Comparison of ENCODE assay signal across 17 cellular contexts in the genomic region with DNA sequence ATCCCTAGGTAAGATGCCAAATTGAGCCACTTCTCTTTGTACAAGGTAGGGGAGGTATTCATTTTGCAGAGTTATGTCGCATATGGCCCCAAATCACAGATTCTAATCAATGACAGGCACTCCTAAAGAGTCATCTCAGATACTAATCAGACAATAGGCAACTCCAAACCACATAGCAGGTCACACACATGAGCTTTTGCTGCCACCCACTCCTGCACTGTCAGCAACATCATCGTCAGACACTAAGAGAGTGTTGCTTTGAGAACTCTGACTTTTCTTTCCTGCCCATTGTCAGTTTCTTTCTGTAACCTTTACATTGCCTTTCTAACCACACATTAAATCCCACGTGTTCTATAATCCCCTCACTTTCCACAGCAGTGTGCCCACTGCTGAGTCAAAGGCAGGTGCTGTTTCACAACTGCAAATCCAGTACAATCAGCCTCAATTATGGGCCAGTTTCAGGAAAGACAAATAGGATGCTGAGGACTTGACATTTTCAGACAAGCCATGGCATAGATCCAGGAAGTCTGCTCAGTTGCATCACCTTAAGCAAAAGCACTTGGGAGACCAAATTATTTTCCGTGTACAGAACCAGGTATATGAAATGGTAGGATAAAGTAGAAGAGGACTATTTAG. TPM values are rescaled to one million over a fixed set of nuclear protein-coding genes. Genes with fewer than 3 reads are reported as not detected.
DNase-seq lines count a peak whose midpoint lies in the region; TF ChIP-seq lines count a peak whose summit lies in the region.
"Had no signal": no experiment of that assay in that cellular context is flagged by ENCODE, and none has a peak within 500 bp of the region (broad histone marks: within the 10 kb centered on the region; RNA-seq: fewer than 3 reads in every experiment).

No MANE protein-coding gene starts in this region.

- H3K9me3 ChIP-seq in neural progenitor cell (ENCODE audit: low read depth) (no peaks in the 10 kb centered on the region), spleen (no peaks in the 10 kb centered on the region)
- H3K9me3 ChIP-seq in CD4-positive, alpha-beta memory T cell (ENCODE audit: control insufficient read depth in 1 of 2, low read length in 2 of 2), result no peaks in the 10 kb centered on the region
- H3K9me3 ChIP-seq: left ventricle myocardium inferior, sigmoid colon had no signal

- H3K79me2 ChIP-seq in neural progenitor cell (ENCODE audit: low read depth), result no peaks in the 10 kb centered on the region

- H3K9me3 Mint-ChIP-seq in activated CD4-positive, alpha-beta T cell treated with anti-CD3 and anti-CD28 coated beads, Interleukin-2, amount 10 ng/mL, durations not matched to agents 24 days and 14 days, result no peaks in the 10 kb centered on the region
- no peaks in the 10 kb centered on the region for H3K9me3 Mint-ChIP-seq in brain
- no peaks in the 10 kb centered on the region for H3K9me3 Mint-ChIP-seq in neural progenitor cell
- H3K9me3 Mint-ChIP-seq in CD4-positive, alpha-beta memory T cell, result no peaks in the 10 kb centered on the region
- no peaks in the 10 kb centered on the region for H3K9me3 Mint-ChIP-seq in chondrocyte (ENCODE audit: low read depth)
- H3K9me3 Mint-ChIP-seq: natural killer cell treated with Interleukin-12 subunit alpha and Interleukin-12 subunit beta and Interleukin-15 and Interleukin-18, amount 100 ng/mL, for 72 hours; WTC11 had no signal

- intact Hi-C loops in activated CD4-positive, alpha-beta T cell treated with anti-CD3 and anti-CD28 coated beads, Interleukin-2, amount 10 ng/mL, durations not matched to agents 24 days and 14 days (cut with micrococcal nuclease), result no loop called here
- intact Hi-C loops in CD4-positive, alpha-beta memory T cell (cut with micrococcal nuclease), result no loop called here
- intact Hi-C loops in spleen (cut with DNase I; ENCODE audit: low total_unique reads), result no loop called here

- TF ChIP-seq CTCF in brain (conservative IDR thresholded peaks at IDR 0.05), result no peak
- TF ChIP-seq CTCF in neural progenitor cell (IDR thresholded peaks at IDR 0.05), result no peak
- TF ChIP-seq CTCF in chondrocyte (IDR thresholded peaks at IDR 0.05), result no peak
- no peak for TF ChIP-seq CTCF in spleen (IDR thresholded peaks at IDR 0.05 in 8 of 11, conservative IDR thresholded peaks at IDR 0.05 in 3 of 11)

- no peaks in the 10 kb centered on the region for H3K36me3 ChIP-seq in neural progenitor cell
- no peaks in the 10 kb centered on the region for H3K36me3 ChIP-seq in CD4-positive, alpha-beta memory T cell (ENCODE audit: insufficient read depth, low read length)
- no peaks in the 10 kb centered on the region for H3K36me3 ChIP-seq in spleen
- H3K36me3 ChIP-seq: left ventricle myocardium inferior, sigmoid colon had no signal

- peaks cover 40% of the 10 kb centered on the region for H3K4me1 ChIP-seq in neural progenitor cell
- H3K4me1 ChIP-seq in CD4-positive, alpha-beta memory T cell (ENCODE audit: insufficient read depth, low read length), result no peaks in the 10 kb centered on the region
- no peaks in the 10 kb centered on the region for H3K4me1 ChIP-seq in spleen
- H3K4me1 ChIP-seq: sigmoid colon had no signal

- peaks cover 3% of the 10 kb centered on the region for H3K4me1 Mint-ChIP-seq in activated CD4-positive, alpha-beta T cell treated with anti-CD3 and anti-CD28 coated beads, Interleukin-2, amount 10 ng/mL, durations not matched to agents 24 days and 14 days
- H3K4me1 Mint-ChIP-seq in brain, result peaks cover 61% of the 10 kb centered on the region
- H3K4me1 Mint-ChIP-seq in neural progenitor cell, result peaks cover 32% of the 10 kb centered on the region
- H3K4me1 Mint-ChIP-seq in CD4-positive, alpha-beta memory T cell, result no peaks in the 10 kb centered on the region
- peaks cover 36% of the 10 kb centered on the region for H3K4me1 Mint-ChIP-seq in chondrocyte (ENCODE audit: low read depth)

- H3K27ac Mint-ChIP-seq in activated CD4-positive, alpha-beta T cell treated with anti-CD3 and anti-CD28 coated beads, Interleukin-2, amount 10 ng/mL, durations not matched to agents 24 days and 14 days, result peak overlapping the region; percentile 48
- H3K27ac Mint-ChIP-seq in brain (peak overlapping the region in 3 of 5 experiments; percentile 46 to 73 (median 47)), neural progenitor cell (no peak overlapping the region), chondrocyte (ENCODE audit: unreplicated experiment) (no peak overlapping the region)
- H3K27ac Mint-ChIP-seq in CD4-positive, alpha-beta memory T cell, result no peak overlapping the region
- H3K27ac Mint-ChIP-seq: natural killer cell treated with Interleukin-12 subunit alpha and Interleukin-12 subunit beta and Interleukin-15 and Interleukin-18, amount 100 ng/mL, for 72 hours; WTC11 had no signal

- no peak for TF ChIP-seq POLR2A in spleen (IDR thresholded peaks at IDR 0.05)

- no peaks in the 10 kb centered on the region for H4K20me1 ChIP-seq in neural progenitor cell (ENCODE audit: low read depth)

- no peak overlapping the region for H3K9ac ChIP-seq in neural progenitor cell

- DNase-seq in activated CD4-positive, alpha-beta T cell treated with anti-CD3 and anti-CD28 coated beads, Interleukin-2, amount 10 ng/mL, durations not matched to agents 24 days and 14 days, result no peak
- no peak for DNase-seq in activated CD4-positive, alpha-beta T cell treated with anti-CD3 and anti-CD28 coated beads, Interleukin-2, amount 50 U/mL, for 4 hours
- DNase-seq in NCI-H1930 (lab: John Stamatoyannopoulos, UW) (peak; percentile 27 to 58), neural progenitor cell (ENCODE audit: low spot score) (no peak), chondrocyte (ENCODE audit: low spot score) (no peak), spleen (no peak)
- no peak for DNase-seq in CD4-positive, alpha-beta memory T cell
- DNase-seq: ACHN, Calu3, hypothalamus, KG1, left ventricle myocardium inferior, NCI-H2029, sigmoid colon had no signal

- CTCF ChIA-PET in CD4-positive, alpha-beta memory T cell (lab: Charles Lee; ENCODE audit: partially characterized antibody), result no interaction called here

- H3K36me3 Mint-ChIP-seq in activated CD4-positive, alpha-beta T cell treated with anti-CD3 and anti-CD28 coated beads, Interleukin-2, amount 10 ng/mL, durations not matched to agents 24 days and 14 days (ENCODE audit: low read depth), result no peaks in the 10 kb centered on the region
- H3K36me3 Mint-ChIP-seq in brain (no peaks in the 10 kb centered on the region), neural progenitor cell (no peaks in the 10 kb centered on the region), chondrocyte (ENCODE audit: low read depth) (no peaks in the 10 kb centered on the region)
- H3K36me3 Mint-ChIP-seq in CD4-positive, alpha-beta memory T cell, result no peaks in the 10 kb centered on the region
- H3K36me3 Mint-ChIP-seq: natural killer cell treated with Interleukin-12 subunit alpha and Interleukin-12 subunit beta and Interleukin-15 and Interleukin-18, amount 100 ng/mL, for 72 hours; WTC11 had no signal

- H3K4me3 Mint-ChIP-seq in activated CD4-positive, alpha-beta T cell treated with anti-CD3 and anti-CD28 coated beads, Interleukin-2, amount 10 ng/mL, durations not matched to agents 24 days and 14 days, result no peak overlapping the region
- peak overlapping the region in 1 of 5 experiments; percentile 29 for H3K4me3 Mint-ChIP-seq in brain
- H3K4me3 Mint-ChIP-seq in neural progenitor cell, result no peak overlapping the region
- H3K4me3 Mint-ChIP-seq in CD4-positive, alpha-beta memory T cell, result no peak overlapping the region
- no peak overlapping the region for H3K4me3 Mint-ChIP-seq in chondrocyte (ENCODE audit: unreplicated experiment)
- H3K4me3 Mint-ChIP-seq: natural killer cell treated with Interleukin-12 subunit alpha and Interleukin-12 subunit beta and Interleukin-15 and Interleukin-18, amount 100 ng/mL, for 72 hours; WTC11 had no signal

- H3K27me3 ChIP-seq in neural progenitor cell (no peaks in the 10 kb centered on the region), spleen (replicated peaks in 1 of 7) (peaks cover 0 to 4% (median 0%) of the 10 kb centered on the region in 7 donors)
- H3K27me3 ChIP-seq in CD4-positive, alpha-beta memory T cell (ENCODE audit: insufficient read depth, low read length), result no peaks in the 10 kb centered on the region
- H3K27me3 ChIP-seq: sigmoid colon had no signal

- no peak overlapping the region for H2AFZ ChIP-seq in neural progenitor cell (replicated peaks)

- H3K27me3 Mint-ChIP-seq in activated CD4-positive, alpha-beta T cell treated with anti-CD3 and anti-CD28 coated beads, Interleukin-2, amount 10 ng/mL, durations not matched to agents 24 days and 14 days, result peaks cover 2% of the 10 kb centered on the region
- H3K27me3 Mint-ChIP-seq in brain (no peaks in the 10 kb centered on the region), neural progenitor cell (ENCODE audit: insufficient read depth, low read depth) (peaks cover 8% of the 10 kb centered on the region), chondrocyte (ENCODE audit: low read depth) (no peaks in the 10 kb centered on the region)
- H3K27me3 Mint-ChIP-seq in CD4-positive, alpha-beta memory T cell, result peaks cover 2 to 4% of the 10 kb centered on the region in 2 donors

- H3F3A ChIP-seq in neural progenitor cell (ENCODE audit: low read depth), result peaks cover 8% of the 10 kb centered on the region

- 55 to 74% (median 57%) methylated on average over 4 of the region's 4 CpGs for WGBS in spleen, 5 donors

- H3K4me3 ChIP-seq in neural progenitor cell (no peak overlapping the region), spleen (no peak overlapping the region)
- H3K4me3 ChIP-seq in CD4-positive, alpha-beta memory T cell (ENCODE audit: low read length in 2 of 2), result no peak overlapping the region
- H3K4me3 ChIP-seq: left ventricle myocardium inferior, sigmoid colon had no signal

- POLR2A ChIA-PET in CD4-positive, alpha-beta memory T cell (lab: Charles Lee; ENCODE audit: partially characterized antibody), result no interaction called here

- H3K4me2 ChIP-seq in neural progenitor cell, result peak overlapping the region; percentile 34

- H3K27ac ChIP-seq in neural progenitor cell (no peak overlapping the region), spleen (no peak overlapping the region)
- no peak overlapping the region for H3K27ac ChIP-seq in CD4-positive, alpha-beta memory T cell (ENCODE audit: low read depth, low read length)
- H3K27ac ChIP-seq: left ventricle myocardium inferior, sigmoid colon had no signal

RNA-seq across cellular contexts. Expression of a gene that starts 23.5 kb away (rescaled TPM):
- total RNA-seq in activated CD4-positive, alpha-beta T cell treated with anti-CD3 and anti-CD28 coated beads, Interleukin-2, amount 10 ng/mL, durations not matched to agents 24 days and 14 days, result not detected in 2 replicates
- polyA plus RNA-seq in brain (ENCODE audit: insufficient read depth, low read depth, low replicate concordance) (1.2 TPM), spleen (under 1 TPM in 2 of 3 donors, not detected in 1; 0.14 to 0.22 TPM)
- total RNA-seq in neural progenitor cell (ENCODE audit: low replicate concordance) (0.46 TPM in 1 of 2 replicates, not detected in the other), chondrocyte (not detected in 3 replicates), spleen (not detected)
- total RNA-seq in CD4-positive, alpha-beta memory T cell, result not detected
- polyA plus RNA-seq in CD4-positive, alpha-beta memory T cell, result under 1 TPM in 1 of 2 donors, not detected in 1; 0.39 TPM
- total RNA-seq: Calu3; left ventricle myocardium inferior; natural killer cell treated with Interleukin-12 subunit alpha and Interleukin-12 subunit beta and Interleukin-15 and Interleukin-18, amount 100 ng/mL, for 72 hours; sigmoid colon had no signal
- polyA plus RNA-seq: sigmoid colon had no signal

RNA-seq across cellular contexts. Expression of a gene that starts 42.4 kb away (rescaled TPM):
- total RNA-seq in activated CD4-positive, alpha-beta T cell treated with anti-CD3 and anti-CD28 coated beads, Interleukin-2, amount 10 ng/mL, durations not matched to agents 24 days and 14 days, result not detected in 2 replicates
- polyA plus RNA-seq in brain (ENCODE audit: insufficient read depth, low read depth, low replicate concordance), result 1,325 TPM
- 106 and 107 TPM in 2 replicates for total RNA-seq in neural progenitor cell (ENCODE audit: low replicate concordance)
- not detected for total RNA-seq in CD4-positive, alpha-beta memory T cell
- polyA plus RNA-seq in CD4-positive, alpha-beta memory T cell, result not detected
- 0.77 to 1.2 TPM (median 1.1 TPM) in 3 replicates for total RNA-seq in chondrocyte
- total RNA-seq in spleen, result under 1 TPM in 2 of 7 donors, not detected in 5; 0.17 to 0.39 TPM
- polyA plus RNA-seq in spleen, result 10 to 100 TPM in 1 of 3 donors, under 1 TPM in 2; 0.23 to 20.6 (median 0.54) TPM
- total RNA-seq: Calu3; natural killer cell treated with Interleukin-12 subunit alpha and Interleukin-12 subunit beta and Interleukin-15 and Interleukin-18, amount 100 ng/mL, for 72 hours had no signal

RNA-seq across cellular contexts. Expression of a gene that starts 47.7 kb away (rescaled TPM):
- total RNA-seq in activated CD4-positive, alpha-beta T cell treated with anti-CD3 and anti-CD28 coated beads, Interleukin-2, amount 10 ng/mL, durations not matched to agents 24 days and 14 days, result 253 and 262 TPM in 2 replicates
- polyA plus RNA-seq in brain (ENCODE audit: insufficient read depth, low read depth, low replicate concordance) (374 TPM), spleen (100 to 1,000 TPM in 2 of 3 donors, 10 to 100 TPM in 1; 86.8 to 148 (median 107) TPM)
- total RNA-seq in neural progenitor cell (ENCODE audit: low replicate concordance) (879 and 1,394 TPM in 2 replicates), chondrocyte (540 to 567 TPM (median 545 TPM) in 3 replicates), spleen (100 to 1,000 TPM; 136 to 222 (median 168) TPM)
- total RNA-seq in CD4-positive, alpha-beta memory T cell, result 100 to 1,000 TPM; 105 to 110 TPM
- 10 to 100 TPM; 78.7 to 79.9 TPM for polyA plus RNA-seq in CD4-positive, alpha-beta memory T cell

Comparison
In these comparisons a context has a peak if more than half of its experiments do, and no peak if none do; other contexts are left out.
1. DNase-seq: peak in NCI-H1930 (2 of 2); none in activated CD4-positive, alpha-beta T cell treated with anti-CD3 and anti-CD28 coated beads, Interleukin-2, amount 10 ng/mL, durations not matched to agents 24 days and 14 days (single experiment), activated CD4-positive, alpha-beta T cell treated with anti-CD3 and anti-CD28 coated beads, Interleukin-2, amount 50 U/mL, for 4 hours (0 of 2), neural progenitor cell (single experiment), CD4-positive, alpha-beta memory T cell (0 of 5), chondrocyte (single experiment) and spleen (single experiment).
2. H3K27ac Mint-ChIP-seq: peak in activated CD4-positive, alpha-beta T cell treated with anti-CD3 and anti-CD28 coated beads, Interleukin-2, amount 10 ng/mL, durations not matched to agents 24 days and 14 days (single experiment) and brain (3 of 5); none in neural progenitor cell (single experiment), CD4-positive, alpha-beta memory T cell (0 of 7) and chondrocyte (single experiment).
3. RNA of a gene that starts 42.4 kb away (total RNA-seq): 106 to 107 TPM in neural progenitor cell; 0.77 to 1.2 TPM in chondrocyte, 0.17 to 0.39 TPM in spleen, not detected in activated CD4-positive, alpha-beta T cell treated with anti-CD3 and anti-CD28 coated beads, Interleukin-2, amount 10 ng/mL, durations not matched to agents 24 days and 14 days and not detected in CD4-positive, alpha-beta memory T cell; every median in the first group is over 10 times any median in the second.